8 cellular contexts compared by ENCODE assay signal in the genomic region with DNA sequence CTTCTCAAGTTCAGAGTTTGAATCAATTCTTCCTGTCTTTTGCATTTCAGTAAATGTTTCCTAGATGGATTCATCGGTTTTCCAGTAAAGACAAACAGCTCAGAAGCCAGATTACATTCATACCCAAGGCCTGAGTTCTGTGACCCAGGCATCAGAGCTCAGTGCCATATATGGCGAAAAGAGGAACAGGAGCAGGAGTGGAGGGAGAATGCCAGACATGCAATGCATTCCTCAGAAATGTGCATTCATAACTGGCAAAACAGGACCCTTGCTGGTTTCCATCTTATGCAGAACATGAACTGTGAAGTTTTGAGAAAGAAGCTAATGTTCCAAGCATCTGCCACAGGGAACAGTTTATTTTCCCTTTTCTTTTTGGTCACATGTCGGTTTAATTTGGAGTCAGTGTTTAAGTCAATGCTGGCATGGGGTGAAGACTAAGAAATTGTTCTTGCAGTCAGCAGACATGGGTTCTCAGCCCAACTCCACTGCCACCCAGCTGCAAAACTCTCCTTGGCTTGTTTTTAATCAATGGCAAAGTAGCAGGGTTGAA.
DNase-seq lines count a peak whose midpoint lies in the region; ATAC-seq and TF ChIP-seq lines count a peak whose summit lies in the region.

No MANE protein-coding gene starts in this region.

- no peak for ATAC-seq in HG03108 (IDR thresholded peaks at IDR 0.05; ENCODE audit: unreplicated experiment)

- in situ Hi-C loops in astrocyte of the cerebellum (cut with HindIII; ENCODE audit: low sequenced_read_pairs) = loop anchor here (25.0 kb wide), 1 partner anchor 692 kb away; no protein-coding TSS in a partner anchor

- no peak for TF ChIP-seq CTCF in astrocyte of the cerebellum (IDR thresholded peaks at IDR 0.05; ENCODE audit: low read depth, low read length, missing control alignments)

- no peak overlapping the region for H3K4me3 ChIP-seq in astrocyte of the cerebellum (ENCODE audit: low read depth, low read length)

- DNase-seq in HK-2 (ENCODE audit: unreplicated experiment) (peak; percentile 60), astrocyte of the cerebellum (ENCODE audit: low read depth) (peak; percentile 90), iris pigment epithelial cell (ENCODE audit: low read depth) (peak; percentile 95), stromal cell of bone marrow (ENCODE audit: low read depth) (peak; percentile 84), NCI-H2227 (lab: John Stamatoyannopoulos, UW; ENCODE audit: unreplicated experiment) (no peak), D341Med (ENCODE audit: low spot score) (no peak), NCI-H69 (lab: John Stamatoyannopoulos, UW) (no peak)

Comparison
In these comparisons a context has a peak if more than half of its experiments do, and no peak if none do; other contexts are left out.
1. DNase-seq: peak in HK-2 (single experiment), astrocyte of the cerebellum (single experiment), iris pigment epithelial cell (single experiment) and stromal cell of bone marrow (single experiment); none in NCI-H2227 (single experiment), D341Med (single experiment) and NCI-H69 (single experiment).